ENCODE assay signal across 14 cellular contexts in genomic region chr9:69104830-69105527, GRCh38.
DNase-seq lines count a peak whose midpoint lies in the region; ATAC-seq, FAIRE-seq and TF ChIP-seq lines count a peak whose summit lies in the region.
"Had no signal": no experiment of that assay in that cellular context is flagged by ENCODE, and none has a peak within 500 bp of the region (broad histone marks: within the 10 kb centered on the region; RNA-seq: fewer than 3 reads in every experiment).

No MANE protein-coding gene starts in this region.

- H3K27me3 ChIP-seq in bronchial epithelial cell (ENCODE audit: control insufficient read depth, insufficient read depth, low read length): no peaks in the 10 kb centered on the region

- no peak for FAIRE-seq in bronchial epithelial cell (lab: Jason Lieb, UNC)
- FAIRE-seq: GM12891 had no signal

- TF ChIP-seq CTCF in bronchial epithelial cell (IDR thresholded peaks at IDR 0.05; ENCODE audit: insufficient read depth, low read length, severe bottlenecking): no peak

- H3K4me3 ChIP-seq in bronchial epithelial cell (ENCODE audit: low read depth, low read length): no peak overlapping the region

- H3K27me3 Mint-ChIP-seq in T-cell: no peaks in the 10 kb centered on the region
- H3K27me3 Mint-ChIP-seq: naive thymus-derived CD4-positive, alpha-beta T cell; stimulated activated naive CD8-positive, alpha-beta T cell treated with anti-CD3 and anti-CD28 coated beads, Interleukin-15, Interleukin-2, amounts not matched to agents 100 ng/mL and 50 ng/mL, for 24 hours had no signal

- no peaks in the 10 kb centered on the region for H3K36me3 Mint-ChIP-seq in stimulated activated effector memory CD8-positive, alpha-beta T cell treated with anti-CD3 and anti-CD28 coated beads, Interleukin-12 subunit alpha, Interleukin-12 subunit beta, amount 100 ng/mL, for 72 hours
- peaks cover 2% of the 10 kb centered on the region for H3K36me3 Mint-ChIP-seq in T-cell

- no peak overlapping the region for H3K4me3 Mint-ChIP-seq in stimulated activated effector memory CD8-positive, alpha-beta T cell treated with anti-CD3 and anti-CD28 coated beads, Interleukin-12 subunit alpha, Interleukin-12 subunit beta, amount 100 ng/mL, for 72 hours
- H3K4me3 Mint-ChIP-seq in T-cell: no peak overlapping the region
- H3K4me3 Mint-ChIP-seq: CD8-positive, alpha-beta T cell; naive thymus-derived CD4-positive, alpha-beta T cell; stimulated activated naive CD8-positive, alpha-beta T cell treated with anti-CD3 and anti-CD28 coated beads, Interleukin-15, Interleukin-2, amounts not matched to agents 100 ng/mL and 50 ng/mL, for 24 hours had no signal

- POLR2A ChIA-PET in T-cell (lab: Charles Lee): interaction anchor here in 1 of 2 donors (0.7 kb wide), 1 partner anchor 17 kb away, joined by 5 read pairs; no protein-coding TSS in a partner anchor

- H3K4me1 Mint-ChIP-seq in stimulated activated effector memory CD8-positive, alpha-beta T cell treated with anti-CD3 and anti-CD28 coated beads, Interleukin-12 subunit alpha, Interleukin-12 subunit beta, amount 100 ng/mL, for 72 hours: no peaks in the 10 kb centered on the region
- no peaks in the 10 kb centered on the region for H3K4me1 Mint-ChIP-seq in T-cell
- H3K4me1 Mint-ChIP-seq: naive thymus-derived CD4-positive, alpha-beta T cell had no signal

- no peaks in the 10 kb centered on the region for H3K9me3 Mint-ChIP-seq in stimulated activated effector memory CD8-positive, alpha-beta T cell treated with anti-CD3 and anti-CD28 coated beads, Interleukin-12 subunit alpha, Interleukin-12 subunit beta, amount 100 ng/mL, for 72 hours
- H3K9me3 Mint-ChIP-seq in T-cell: no peaks in the 10 kb centered on the region
- H3K9me3 Mint-ChIP-seq: CD8-positive, alpha-beta T cell; naive thymus-derived CD4-positive, alpha-beta T cell; stimulated activated naive CD8-positive, alpha-beta T cell treated with anti-CD3 and anti-CD28 coated beads, Interleukin-15, Interleukin-2, amounts not matched to agents 100 ng/mL and 50 ng/mL, for 24 hours had no signal

- CTCF ChIA-PET in T-cell (lab: Charles Lee): no interaction called here

- no peaks in the 10 kb centered on the region for H3K36me3 ChIP-seq in bronchial epithelial cell (ENCODE audit: control insufficient read depth, insufficient read depth, low read length)

- intact Hi-C loops in posterior cingulate gyrus (cut with DNase I): no loop called here

- DNase-seq in DMS79 (lab: John Stamatoyannopoulos, UW) (peak; percentile 66), NCI-H2029 (lab: John Stamatoyannopoulos, UW) (peak; percentile 92), bronchial epithelial cell (ENCODE audit: low read depth) (peak; percentile 77), mucosa of gallbladder (ENCODE audit: low spot score) (peak; percentile 87), posterior cingulate gyrus (no peak), activated gamma-delta T cell treated with Interleukin-2 at 50 U/mL for 16 hours (no peak), T-cell (no peak)
- DNase-seq in stimulated activated effector memory CD8-positive, alpha-beta T cell treated with anti-CD3 and anti-CD28 coated beads, Interleukin-12 subunit alpha, Interleukin-12 subunit beta, amount 100 ng/mL, for 72 hours (ENCODE audit: low spot score in 2 of 2): no peak
- DNase-seq: activated gamma-delta T cell; CD8-positive, alpha-beta T cell; head of caudate nucleus; naive thymus-derived CD4-positive, alpha-beta T cell had no signal

- H3K27ac Mint-ChIP-seq in stimulated activated effector memory CD8-positive, alpha-beta T cell treated with anti-CD3 and anti-CD28 coated beads, Interleukin-12 subunit alpha, Interleukin-12 subunit beta, amount 100 ng/mL, for 72 hours: no peak overlapping the region
- no peak overlapping the region for H3K27ac Mint-ChIP-seq in T-cell
- H3K27ac Mint-ChIP-seq: CD8-positive, alpha-beta T cell; naive thymus-derived CD4-positive, alpha-beta T cell; stimulated activated naive CD8-positive, alpha-beta T cell treated with anti-CD3 and anti-CD28 coated beads, Interleukin-15, Interleukin-2, amounts not matched to agents 100 ng/mL and 50 ng/mL, for 24 hours had no signal

- no peak for ATAC-seq in stimulated activated effector memory CD8-positive, alpha-beta T cell treated with anti-CD3 and anti-CD28 coated beads, Interleukin-12 subunit alpha, Interleukin-12 subunit beta, amount 100 ng/mL, for 72 hours
- no peak for ATAC-seq in T-cell (replicated peaks in 1 of 4)
- ATAC-seq: CD8-positive, alpha-beta T cell; naive thymus-derived CD4-positive, alpha-beta T cell had no signal

Comparison
In these comparisons a context has a peak if more than half of its experiments do, and no peak if none do; other contexts are left out.
1. DNase-seq: peak in DMS79 (single experiment), NCI-H2029 (single experiment), bronchial epithelial cell (single experiment) and mucosa of gallbladder (single experiment); none in stimulated activated effector memory CD8-positive, alpha-beta T cell treated with anti-CD3 and anti-CD28 coated beads, Interleukin-12 subunit alpha, Interleukin-12 subunit beta, amount 100 ng/mL, for 72 hours (0 of 2), posterior cingulate gyrus (0 of 10), activated gamma-delta T cell treated with Interleukin-2 at 50 U/mL for 16 hours (single experiment) and T-cell (0 of 34).